ENCODE assay signal across 8 cellular contexts in the genomic region with DNA sequence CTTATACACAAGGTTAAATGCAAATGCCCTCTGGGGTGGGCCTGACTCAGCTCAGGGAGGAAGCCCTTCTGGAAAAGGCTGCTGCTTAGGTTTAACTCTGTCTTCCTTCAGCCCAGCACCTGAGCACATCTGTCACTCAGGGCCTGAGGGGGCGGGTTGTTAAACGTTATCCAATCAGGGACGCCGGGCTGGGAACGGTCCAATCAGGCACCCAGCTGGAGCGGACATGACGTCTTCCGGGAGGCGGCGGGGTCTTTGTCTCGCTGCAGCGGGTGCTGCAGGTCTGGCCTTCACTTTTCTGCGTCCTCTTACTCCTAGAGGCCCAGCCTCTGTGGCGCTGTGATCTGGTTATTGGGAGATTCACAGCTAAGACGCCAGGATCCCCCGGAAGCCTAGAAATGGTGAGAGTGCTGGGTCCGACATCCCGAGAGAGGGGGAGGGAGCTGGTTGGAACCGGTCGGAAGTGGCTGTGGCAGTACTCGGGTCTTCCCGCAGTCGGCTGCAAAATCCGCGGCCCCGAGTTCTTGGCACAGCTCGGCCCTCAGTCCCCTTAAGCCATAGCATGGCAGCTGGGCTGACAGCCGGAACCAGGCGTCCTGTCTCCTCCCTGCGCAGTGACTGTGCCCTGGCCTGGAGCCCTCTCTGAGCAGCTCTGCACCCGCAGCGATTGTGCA. TPM values are rescaled to one million over a fixed set of nuclear protein-coding genes. Genes with fewer than 3 reads are reported as not detected.
DNase-seq lines count a peak whose midpoint lies in the region; ATAC-seq and TF ChIP-seq lines count a peak whose summit lies in the region.

A gene (plus strand): TSS at position 258 of the 674 bp plus-strand sequence. CDS start 141 bp downstream, at position 399.

- TF ChIP-seq CTCF in GM06990 (IDR thresholded peaks at IDR 0.05; ENCODE audit: insufficient read depth, low read length, poor library complexity, severe bottlenecking), result no peak
- no peak for TF ChIP-seq CTCF in NB4 (IDR thresholded peaks at IDR 0.05; ENCODE audit: low read depth, low read length)

- H3K27me3 ChIP-seq in GM06990 (replicated peaks; ENCODE audit: control insufficient read depth, insufficient read depth, low read length), result no peaks in the 10 kb centered on the region

- TF ChIP-seq POLR2A in NB4 (IDR thresholded peaks at IDR 0.05; ENCODE audit: extremely low read depth, insufficient read length), result peak; percentile 88

- H3K27ac ChIP-seq in substantia nigra (ENCODE audit: low read depth, low read length, poor library complexity, severe bottlenecking), result peak within 1 kb of the TSS; percentile 77

- no peaks in the 10 kb centered on the region for H3K36me3 ChIP-seq in GM06990 (ENCODE audit: control insufficient read depth, insufficient read depth, low read length)

- ATAC-seq in HG02571 (IDR thresholded peaks at IDR 0.05; ENCODE audit: unreplicated experiment), result peak; percentile 100

- DNase-seq in GM06990 (ENCODE audit: extremely low read depth, insufficient read length) (peak; percentile 90), NB4 (ENCODE audit: low read depth) (peak; percentile 99), SK-N-DZ (ENCODE audit: low spot score) (peak; percentile 98), globus pallidus (ENCODE audit: low spot score) (peak; percentile 97), non-pigmented ciliary epithelial cell (ENCODE audit: low read depth) (peak; percentile 82), substantia nigra (lab: John Stamatoyannopoulos, UW) (peak; percentile 53 to 98 (median 93))
- DNase-seq in activated naive CD4-positive, alpha-beta T cell treated with anti-CD3 and anti-CD28 coated beads, Interleukin-2, amount 50 U/mL, for 16 hours, result peak; percentile 94

- H3K4me3 ChIP-seq in GM06990 (replicated peaks; ENCODE audit: low read depth, low read length) (peak within 1 kb of the TSS; percentile 89), NB4 (ENCODE audit: low read depth, low read length) (peak within 1 kb of the TSS; percentile 79)

RNA-seq across cellular contexts. Expression of the gene that starts here (rescaled TPM):
- 16.0 and 17.4 TPM in 2 replicates for polyA plus RNA-seq in SK-N-DZ (2014; cell fraction: cytosol; rRNA removed)
- 18.3 and 28.2 TPM in 2 replicates for polyA plus RNA-seq in SK-N-DZ (2014; cell fraction: nucleus; rRNA removed)

Comparison
In these comparisons a context has a peak if more than half of its experiments do, and no peak if none do; other contexts are left out.
1. Peak in every context shown above with its lines: DNase-seq, ATAC-seq, H3K4me3 ChIP-seq and H3K27ac ChIP-seq.